Comparison of ENCODE assay signal across 12 cellular contexts in genomic region chr19:57587529-57587928, GRCh38. TPM values are rescaled to one million over a fixed set of nuclear protein-coding genes. Genes with fewer than 3 reads are reported as not detected.
DNase-seq lines count a peak whose midpoint lies in the region; TF ChIP-seq lines count a peak whose summit lies in the region.
"Had no signal": no experiment of that assay in that cellular context is flagged by ENCODE, and none has a peak within 500 bp of the region (broad histone marks: within the 10 kb centered on the region; RNA-seq: fewer than 3 reads in every experiment).

No MANE protein-coding gene starts in this region.

- no peaks in the 10 kb centered on the region for H3K27me3 ChIP-seq in ACC112 (ENCODE audit: insufficient read depth, low read length)
- no peaks in the 10 kb centered on the region for H3K27me3 ChIP-seq in endodermal cell (ENCODE audit: control insufficient read depth, insufficient read depth, low read length, poor library complexity, severe bottlenecking)

- H3K27ac ChIP-seq in ACC112 (ENCODE audit: low read depth, low read length), result peak overlapping the region; percentile 40; the same call in 1 of the 2 replicates
- H3K27ac ChIP-seq in endodermal cell (ENCODE audit: low read depth, low read length), result no peak overlapping the region
- H3K27ac ChIP-seq: SK-N-MC, VCaP had no signal

- H3K27me3 Mint-ChIP-seq in endodermal cell (ENCODE audit: insufficient read depth), result peaks cover 9% of the 10 kb centered on the region
- H3K27me3 Mint-ChIP-seq: activated naive CD8-positive, alpha-beta T cell treated with anti-CD3 and anti-CD28 coated beads, Interleukin-2, amount 50 U/mL, for 24 hours had no signal

- peaks cover 96% of the 10 kb centered on the region for H3K9me3 Mint-ChIP-seq in endodermal cell

- H3K4me1 ChIP-seq in ACC112 (ENCODE audit: control insufficient read depth, insufficient read depth, low read length, unreplicated experiment) (no peaks in the 10 kb centered on the region), endodermal cell (ENCODE audit: control insufficient read depth, insufficient read depth, low read length) (peaks cover 6% of the 10 kb centered on the region)

- H3K4me1 Mint-ChIP-seq in endodermal cell, result peaks cover 1% of the 10 kb centered on the region

- WGBS in endodermal cell (ENCODE audit: insufficient coverage in 1 of 2, insufficient read length in 1 of 2), 2 experiments, result 93 to 100% methylated on average over 1 of the region's 1 CpG

- no peak overlapping the region for H3K9ac ChIP-seq in endodermal cell (ENCODE audit: extremely low read depth, low read length, poor library complexity, severe bottlenecking)

- no peak overlapping the region for H2AFZ ChIP-seq in ACC112 (ENCODE audit: low read length, unreplicated experiment)

- DNase-seq in HS-27A (ENCODE audit: low read depth), result peak; percentile 81
- no peak for DNase-seq in endodermal cell
- DNase-seq in NCI-H1048 (lab: John Stamatoyannopoulos, UW), result no peak
- DNase-seq in NCI-H2227 (lab: John Stamatoyannopoulos, UW; ENCODE audit: unreplicated experiment), result no peak
- no peak for DNase-seq in C1 segment of cervical spinal cord (lab: John Stamatoyannopoulos, UW)
- DNase-seq: activated CD8-positive, alpha-beta memory T cell treated with anti-CD3 and anti-CD28 coated beads, Interleukin-2, amount 50 U/mL, for 4 hours; activated naive CD8-positive, alpha-beta T cell treated with anti-CD3 and anti-CD28 coated beads, Interleukin-2, amount 50 U/mL, for 24 hours; dermis blood vessel endothelial cell; foreskin melanocyte had no signal

- H3K4me3 ChIP-seq in ACC112 (ENCODE audit: low read depth, low read length), result no peak overlapping the region
- H3K4me3 ChIP-seq in endodermal cell (ENCODE audit: low read length), result peak overlapping the region; percentile 61
- H3K4me3 ChIP-seq: SK-N-MC had no signal

- H3K36me3 Mint-ChIP-seq in endodermal cell (ENCODE audit: low read depth), result peaks cover 82% of the 10 kb centered on the region

- TF ChIP-seq CTCF in endodermal cell (conservative IDR thresholded peaks at IDR 0.05), result no peak

- peaks cover 14% of the 10 kb centered on the region for H3K79me2 ChIP-seq in ACC112 (ENCODE audit: control insufficient read depth, insufficient read depth, low read length, unreplicated experiment)

- H3K36me3 ChIP-seq in ACC112 (ENCODE audit: insufficient read depth, low read length) (peaks cover 49% of the 10 kb centered on the region), endodermal cell (ENCODE audit: control insufficient read depth, insufficient read depth, low read length) (peaks cover 74% of the 10 kb centered on the region)

- H3K27ac Mint-ChIP-seq in endodermal cell, result no peak overlapping the region
- H3K27ac Mint-ChIP-seq: activated naive CD8-positive, alpha-beta T cell treated with anti-CD3 and anti-CD28 coated beads, Interleukin-2, amount 50 U/mL, for 24 hours had no signal

- H3K4me3 Mint-ChIP-seq in endodermal cell, result no peak overlapping the region
- H3K4me3 Mint-ChIP-seq: activated naive CD8-positive, alpha-beta T cell treated with anti-CD3 and anti-CD28 coated beads, Interleukin-2, amount 50 U/mL, for 24 hours had no signal

- peaks cover 86% of the 10 kb centered on the region for H3K9me3 ChIP-seq in endodermal cell (ENCODE audit: control insufficient read depth, low read length)

RNA-seq across cellular contexts. Expression of gene ZIK1, which starts 3.6 kb away (rescaled TPM):
- 10 to 100 TPM; 15.8 to 25.7 TPM for total RNA-seq in endodermal cell
- 19.9 TPM for polyA plus RNA-seq in endodermal cell (2013, experiment 1 of 2)
- 17.2 TPM for polyA plus RNA-seq in endodermal cell (2013, experiment 2 of 2)

RNA-seq across cellular contexts. Expression of gene ZNF416, which starts 8.8 kb away (rescaled TPM):
- 1 to 10 TPM; 8.0 to 9.1 TPM for total RNA-seq in endodermal cell
- polyA plus RNA-seq in endodermal cell (2013, experiment 1 of 2), result 6.4 TPM
- 6.7 TPM for polyA plus RNA-seq in endodermal cell (2013, experiment 2 of 2)

RNA-seq across cellular contexts. Expression of gene ZNF530, which starts 12.2 kb away (rescaled TPM):
- 10 to 100 TPM in 1 of 2 donors, 1 to 10 TPM in 1; 5.6 to 10.1 TPM for total RNA-seq in endodermal cell
- polyA plus RNA-seq in endodermal cell (2013, experiment 1 of 2), result 5.6 TPM
- 6.0 TPM for polyA plus RNA-seq in endodermal cell (2013, experiment 2 of 2)

RNA-seq across cellular contexts. Expression of gene ZNF134, which starts 26.5 kb away (rescaled TPM):
- total RNA-seq in endodermal cell, result 10 to 100 TPM; 30.8 to 37.5 TPM
- polyA plus RNA-seq in endodermal cell (2013, experiment 1 of 2), result 21.0 TPM
- polyA plus RNA-seq in endodermal cell (2013, experiment 2 of 2), result 21.2 TPM

RNA-seq across cellular contexts. Expression of gene ZNF550, which starts 27.9 kb away (rescaled TPM):
- 10 to 100 TPM; 12.3 to 16.2 TPM for total RNA-seq in endodermal cell
- 9.0 TPM for polyA plus RNA-seq in endodermal cell (2013, experiment 1 of 2)
- 8.9 TPM for polyA plus RNA-seq in endodermal cell (2013, experiment 2 of 2)
